In genomic region chr12:109995703-109996482, GRCh38 we compare ENCODE assay signal across 8 cellular contexts. TPM values are rescaled to one million over a fixed set of nuclear protein-coding genes. Genes with fewer than 3 reads are reported as not detected.
DNase-seq lines count a peak whose midpoint lies in the region; ATAC-seq, FAIRE-seq and TF ChIP-seq lines count a peak whose summit lies in the region.

A gene with protein sequence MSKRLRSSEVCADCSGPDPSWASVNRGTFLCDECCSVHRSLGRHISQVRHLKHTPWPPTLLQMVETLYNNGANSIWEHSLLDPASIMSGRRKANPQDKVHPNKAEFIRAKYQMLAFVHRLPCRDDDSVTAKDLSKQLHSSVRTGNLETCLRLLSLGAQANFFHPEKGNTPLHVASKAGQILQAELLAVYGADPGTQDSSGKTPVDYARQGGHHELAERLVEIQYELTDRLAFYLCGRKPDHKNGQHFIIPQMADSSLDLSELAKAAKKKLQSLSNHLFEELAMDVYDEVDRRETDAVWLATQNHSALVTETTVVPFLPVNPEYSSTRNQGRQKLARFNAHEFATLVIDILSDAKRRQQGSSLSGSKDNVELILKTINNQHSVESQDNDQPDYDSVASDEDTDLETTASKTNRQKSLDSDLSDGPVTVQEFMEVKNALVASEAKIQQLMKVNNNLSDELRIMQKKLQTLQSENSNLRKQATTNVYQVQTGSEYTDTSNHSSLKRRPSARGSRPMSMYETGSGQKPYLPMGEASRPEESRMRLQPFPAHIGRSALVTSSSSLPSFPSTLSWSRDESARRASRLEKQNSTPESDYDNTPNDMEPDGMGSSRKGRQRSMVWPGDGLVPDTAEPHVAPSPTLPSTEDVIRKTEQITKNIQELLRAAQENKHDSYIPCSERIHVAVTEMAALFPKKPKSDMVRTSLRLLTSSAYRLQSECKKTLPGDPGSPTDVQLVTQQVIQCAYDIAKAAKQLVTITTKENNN (minus strand): TSS chr12:109996368. CDS start chr12:109996224, 144 bp downstream.

- H3K9me3 Mint-ChIP-seq in activated T-cell treated with anti-CD3 and anti-CD28 coated beads, Interleukin-2, amount 50 U/mL, for 72 hours, result no peaks in the 10 kb centered on the region

- peaks cover 66% of the 10 kb centered on the region for H3K4me1 Mint-ChIP-seq in activated T-cell treated with anti-CD3 and anti-CD28 coated beads, Interleukin-2, amount 50 U/mL, for 72 hours (ENCODE audit: low read depth)

- under 1% methylated on average over 23 of the region's 63 CpGs for WGBS in esophagus muscularis mucosa

- peak; percentile 73 for TF ChIP-seq POLR2A in esophagus muscularis mucosa (IDR thresholded peaks at IDR 0.05; ENCODE audit: low read depth)

- H3K4me1 ChIP-seq in Karpas-422 (ENCODE audit: low read length) (peaks cover 46% of the 10 kb centered on the region), esophagus muscularis mucosa (peaks cover 38 to 59% (median 57%) of the 10 kb centered on the region in 4 donors), muscle layer of duodenum (ENCODE audit: control insufficient read depth in 1 of 2, insufficient read depth in 2 of 2, low read length in 2 of 2) (peaks cover 3 to 28% of the 10 kb centered on the region in 2 donors)

- peak in 1 of 3 experiments; percentile 24 for TF ChIP-seq CTCF in esophagus muscularis mucosa (IDR thresholded peaks at IDR 0.05)

- H3K27me3 ChIP-seq in Karpas-422 (ENCODE audit: low read length), result no peaks in the 10 kb centered on the region
- no peaks in the 10 kb centered on the region for H3K27me3 ChIP-seq in esophagus muscularis mucosa
- H3K27me3 ChIP-seq in muscle layer of duodenum (ENCODE audit: low read depth, low read length), result no peaks in the 10 kb centered on the region

- H3K4me3 Mint-ChIP-seq in activated T-cell treated with anti-CD3 and anti-CD28 coated beads, Interleukin-2, amount 50 U/mL, for 72 hours, result peak within 1 kb of the TSS; percentile 91 to 97

- peak within 1 kb of the TSS; percentile 87 for H3K27ac ChIP-seq in Karpas-422 (ENCODE audit: low read length)
- peak within 1 kb of the TSS; percentile 81 to 89 (median 84) for H3K27ac ChIP-seq in esophagus muscularis mucosa (replicated peaks in 1 of 4)
- H3K27ac ChIP-seq in muscle layer of duodenum (ENCODE audit: low read length), result peak within 1 kb of the TSS; percentile 34

- no peaks in the 10 kb centered on the region for H3K27me3 Mint-ChIP-seq in activated T-cell treated with anti-CD3 and anti-CD28 coated beads, Interleukin-2, amount 50 U/mL, for 72 hours (ENCODE audit: low read depth)

- H4K20me1 ChIP-seq in Karpas-422 (ENCODE audit: insufficient read depth, low read depth, low read length), result peaks cover 4% of the 10 kb centered on the region; the same call in 1 of the 2 replicates

- H3K4me2 ChIP-seq in Karpas-422 (ENCODE audit: low read depth, low read length, poor library complexity, severe bottlenecking), result peak within 1 kb of the TSS; percentile 88

- H3K36me3 ChIP-seq in Karpas-422 (ENCODE audit: insufficient read depth, low read length) (peaks cover 12% of the 10 kb centered on the region; the same call in 1 of the 2 replicates), esophagus muscularis mucosa (peaks cover 0 to 9% (median 3%) of the 10 kb centered on the region in 4 donors), muscle layer of duodenum (ENCODE audit: control insufficient read depth in 1 of 2, insufficient read depth in 2 of 2, low read length in 2 of 2) (peaks cover 0 to 3% of the 10 kb centered on the region in 2 donors)

- FAIRE-seq in RCC 7860 (lab: Jason Lieb, UNC), result no peak

- peaks cover 75% of the 10 kb centered on the region for H3K79me2 ChIP-seq in Karpas-422 (ENCODE audit: low read length)

- TF ChIP-seq EP300 in esophagus muscularis mucosa (IDR thresholded peaks at IDR 0.05), result no peak

- peak; percentile 60 for ATAC-seq in GM21825 (IDR thresholded peaks at IDR 0.05; ENCODE audit: unreplicated experiment)
- ATAC-seq in activated T-cell treated with anti-CD3 and anti-CD28 coated beads, Interleukin-2, amount 50 U/mL, for 72 hours (replicated peaks in 1 of 2), result peak; percentile 83 to 87

- intact Hi-C loops in esophagus muscularis mucosa (cut with DNase I), result loop anchor here (5.0 kb wide), 1 partner anchor 44 kb away; no protein-coding TSS in a partner anchor

- peak within 1 kb of the TSS; percentile 27; the same call in 1 of the 2 replicates for H2AFZ ChIP-seq in Karpas-422 (ENCODE audit: low read length)

- H3K9me3 ChIP-seq in Karpas-422 (ENCODE audit: low read length) (no peaks in the 10 kb centered on the region), esophagus muscularis mucosa (no peaks in the 10 kb centered on the region), muscle layer of duodenum (ENCODE audit: control insufficient read depth in 1 of 2, low read length in 2 of 2) (no peaks in the 10 kb centered on the region)

- no peaks in the 10 kb centered on the region for H3K9me2 ChIP-seq in Karpas-422 (replicated peaks; ENCODE audit: insufficient read depth, low read length)

- H3K36me3 Mint-ChIP-seq in activated T-cell treated with anti-CD3 and anti-CD28 coated beads, Interleukin-2, amount 50 U/mL, for 72 hours (ENCODE audit: insufficient read depth in 2 of 2), result peaks cover 6 to 8% of the 10 kb centered on the region in 2 donors

- DNase-seq in DMS53 (lab: John Stamatoyannopoulos, UW) (peak; percentile 99), Karpas-422 (peak; percentile 98), RCC 7860 (ENCODE audit: low spot score) (peak; percentile 74), esophagus muscularis mucosa (ENCODE audit: extremely low spot score) (peak; percentile 98)
- DNase-seq in activated T-cell treated with anti-CD3 and anti-CD28 coated beads, Interleukin-2, amount 50 U/mL, for 72 hours, result peak; percentile 96 to 97
- peak; percentile 83 for DNase-seq in stimulated activated CD8-positive, alpha-beta memory T cell treated with anti-CD3 and anti-CD28 coated beads, Interleukin-7, amount 100 ng/mL, for 24 hours (ENCODE audit: low read depth)

- H3K9ac ChIP-seq in Karpas-422 (ENCODE audit: low read length), result peak within 1 kb of the TSS; percentile 96

- peak within 1 kb of the TSS; percentile 94 for H3K27ac Mint-ChIP-seq in activated T-cell treated with anti-CD3 and anti-CD28 coated beads, Interleukin-2, amount 50 U/mL, for 72 hours

- H3K4me3 ChIP-seq in Karpas-422 (ENCODE audit: low read length) (peak within 1 kb of the TSS; percentile 82), esophagus muscularis mucosa (peak within 1 kb of the TSS; percentile 79 to 99 (median 94)), muscle layer of duodenum (ENCODE audit: low read depth in 1 of 2, low read length in 2 of 2) (peak within 1 kb of the TSS; percentile 68 to 98)

RNA-seq across cellular contexts. Expression of the gene that starts here (rescaled TPM):
- total RNA-seq in Karpas-422 (2014; rRNA removed; shearing (Covaris generic); ENCODE audit: low replicate concordance), result 76.3 and 81.9 TPM in 2 replicates
- 10 to 100 TPM; 70.0 to 74.9 TPM for total RNA-seq in activated T-cell treated with anti-CD3 and anti-CD28 coated beads, Interleukin-2, amount 50 U/mL, for 72 hours
- total RNA-seq in esophagus muscularis mucosa, result 10 to 100 TPM; 28.7 to 46.5 (median 36.2) TPM

Comparison
In these comparisons a context has a peak if more than half of its experiments do, and no peak if none do; other contexts are left out.
1. Peak in every context shown above with its lines: DNase-seq, ATAC-seq, H3K4me3 ChIP-seq and H3K27ac ChIP-seq.
2. H3K27ac ChIP-seq: peak in every context shown above with its lines; median percentile 87 in Karpas-422; 84 in esophagus muscularis mucosa; 34 in muscle layer of duodenum.